ENCODE assay signal across 15 cellular contexts in genomic region chr10:130046591-130046990, GRCh38.
DNase-seq lines count a peak whose midpoint lies in the region; ATAC-seq and TF ChIP-seq lines count a peak whose summit lies in the region.
"Had no signal": no experiment of that assay in that cellular context is flagged by ENCODE, and none has a peak within 500 bp of the region (broad histone marks: within the 10 kb centered on the region; RNA-seq: fewer than 3 reads in every experiment).

No MANE protein-coding gene starts in this region.

- H4K20me1 ChIP-seq in BLaER1 treated with 17β-estradiol and CSF1 and Interleukin-3, amounts not matched to agents 10 nM and 100 nM: no peaks in the 10 kb centered on the region
- no peaks in the 10 kb centered on the region for H4K20me1 ChIP-seq in GM23338 (replicated peaks; ENCODE audit: insufficient read depth)

- ATAC-seq in GM23338 (peak; percentile 13; the same call in 1 of the 3 replicates), left colon (no peak)
- ATAC-seq: A549, GM12878 had no signal

- H3K9me3 Mint-ChIP-seq in GM23338: no peaks in the 10 kb centered on the region; the same call in 2 of the 3 replicates
- H3K9me3 Mint-ChIP-seq: CD4-positive, CD25-positive, alpha-beta regulatory T cell had no signal

- no peak overlapping the region for H2AFZ ChIP-seq in GM23338
- H2AFZ ChIP-seq: GM23248 had no signal

- H3K4me2 ChIP-seq in BLaER1 treated with 17β-estradiol and CSF1 and Interleukin-3, amounts not matched to agents 10 nM and 100 nM: peak overlapping the region in 6 of 11 experiments; percentile 19 to 74 (median 54); a peak in 10 of 22 replicates
- H3K4me2 ChIP-seq in GM23338: no peak overlapping the region
- H3K4me2 ChIP-seq: A549 had no signal

- H3K36me3 Mint-ChIP-seq in GM23338 (ENCODE audit: low read depth): no peaks in the 10 kb centered on the region
- H3K36me3 Mint-ChIP-seq: CD4-positive, CD25-positive, alpha-beta regulatory T cell had no signal

- H3K4me3 Mint-ChIP-seq in GM23338: no peak overlapping the region
- H3K4me3 Mint-ChIP-seq: CD4-positive, CD25-positive, alpha-beta regulatory T cell had no signal

- H3K79me2 ChIP-seq in GM23338 (replicated peaks; ENCODE audit: insufficient read depth): no peaks in the 10 kb centered on the region

- H3K9me2 ChIP-seq in GM23338 (ENCODE audit: insufficient read depth): no peaks in the 10 kb centered on the region

- H3K27ac Mint-ChIP-seq in GM23338: no peak overlapping the region
- H3K27ac Mint-ChIP-seq: CD4-positive, CD25-positive, alpha-beta regulatory T cell had no signal

- no peak overlapping the region for H3K27ac ChIP-seq in BLaER1 treated with 17β-estradiol and CSF1 and Interleukin-3, amounts not matched to agents 10 nM and 100 nM
- H3K27ac ChIP-seq in GM23338 (ENCODE audit: low read depth): no peak overlapping the region
- H3K27ac ChIP-seq: A549, GM23248 had no signal

- TF ChIP-seq CTCF in GM23338 (conservative IDR thresholded peaks at IDR 0.05; ENCODE audit: low read depth in 2 of 2) (0 out of 4 replicates have a peak, but pooled peaks of 1 of the 2 experiments have one; percentile 17), GM10248 (IDR thresholded peaks at IDR 0.05; ENCODE audit: control extremely low read depth, extremely low read depth, low read depth, missing control alignments) (no peak)

- DNase-seq in GM23338 (ENCODE audit: low spot score) (peak; percentile 33), NCI-H69 (lab: John Stamatoyannopoulos, UW) (peak; percentile 45), posterior vena cava (ENCODE audit: low spot score) (peak; percentile 62), left colon (no peak), C1 segment of cervical spinal cord (lab: John Stamatoyannopoulos, UW) (no peak), GM10248 (ENCODE audit: extremely low spot score) (no peak)
- DNase-seq: BE2C; Calu3; CD4-positive, CD25-positive, alpha-beta regulatory T cell; DMS 273 treated with DMSO at 0.1 percent for 48 hours; GM23248; H7 had no signal

- CTCF ChIA-PET in GM10248 (lab: Yijun Ruan, JAX): no interaction called here

- no peaks in the 10 kb centered on the region for H3F3A ChIP-seq in GM23338 (replicated peaks; ENCODE audit: low read depth)

- H3K4me1 ChIP-seq in BLaER1 treated with 17β-estradiol and CSF1 and Interleukin-3, amounts not matched to agents 10 nM and 100 nM: peaks cover 7 to 71% (median 50%) of the 10 kb centered on the region in 10 experiments; a peak in 18 of 20 replicates
- H3K4me1 ChIP-seq in GM23338 (ENCODE audit: insufficient read depth): peaks cover 9% of the 10 kb centered on the region
- H3K4me1 ChIP-seq: A549, BE2C had no signal

- H3K9ac ChIP-seq in BLaER1 treated with 17β-estradiol and CSF1 and Interleukin-3, amounts not matched to agents 10 nM and 100 nM: no peak overlapping the region
- H3K9ac ChIP-seq: GM23248 had no signal

- no peaks in the 10 kb centered on the region for H3K36me3 ChIP-seq in BLaER1 treated with 17β-estradiol and CSF1 and Interleukin-3, amounts not matched to agents 10 nM and 100 nM
- no peaks in the 10 kb centered on the region for H3K36me3 ChIP-seq in GM23338 (ENCODE audit: insufficient read depth)
- H3K36me3 ChIP-seq: BE2C had no signal

- intact Hi-C loops in posterior vena cava (cut with DNase I): no loop called here
- intact Hi-C loops in left colon (cut with DNase I, micrococcal nuclease): no loop called here

- peaks cover 0 to 13% (median 4%) of the 10 kb centered on the region in 11 experiments; a peak in 7 of 22 replicates for H3K9me3 ChIP-seq in BLaER1 treated with 17β-estradiol and CSF1 and Interleukin-3, amounts not matched to agents 10 nM and 100 nM (replicated peaks in 1 of 11)
- H3K9me3 ChIP-seq: A549, BE2C had no signal

- H3K27me3 ChIP-seq in BLaER1 treated with 17β-estradiol and CSF1 and Interleukin-3, amounts not matched to agents 10 nM and 100 nM: no peaks in the 10 kb centered on the region; a peak in 1 of 22 replicates
- H3K27me3 ChIP-seq in GM23338 (ENCODE audit: insufficient read depth): no peaks in the 10 kb centered on the region
- H3K27me3 ChIP-seq: BE2C had no signal

- H3K4me3 ChIP-seq in BLaER1 treated with 17β-estradiol and CSF1 and Interleukin-3, amounts not matched to agents 10 nM and 100 nM: no peak overlapping the region
- no peak overlapping the region for H3K4me3 ChIP-seq in GM23338
- H3K4me3 ChIP-seq: A549, GM12878, GM23248 had no signal

- POLR2A ChIA-PET in GM10248 (lab: Yijun Ruan, JAX): no interaction called here

- H3K4me1 Mint-ChIP-seq in GM23338: peaks cover 24% of the 10 kb centered on the region

- H3K27me3 Mint-ChIP-seq in GM23338 (ENCODE audit: insufficient read depth, low read depth, poor library complexity): peaks cover 16% of the 10 kb centered on the region

TF ChIP-seq in GM23338, 12 proteins besides CTCF, POLR2A, EP300 and RAD21:
- no peak for TF ChIP-seq ZNF462 (CRISPR knock-in tag; IDR thresholded peaks at IDR 0.05)
- TF ChIP-seq EZH2phosphoT487 (IDR thresholded peaks at IDR 0.05; ENCODE audit: unreplicated experiment): no peak
- TF ChIP-seq STAT1 (IDR thresholded peaks at IDR 0.05; ENCODE audit: unreplicated experiment): no peak

Comparison
In these comparisons a context has a peak if more than half of its experiments do, and no peak if none do; other contexts are left out.
1. DNase-seq: peak in GM23338 (single experiment), NCI-H69 (single experiment) and posterior vena cava (single experiment); none in left colon (0 of 2), C1 segment of cervical spinal cord (0 of 14) and GM10248 (single experiment).